Comparison of ENCODE assay signal across 26 cellular contexts in genomic region chr10:80437227-80437626, GRCh38.
"Had no signal": no experiment of that assay in that cellular context is flagged by ENCODE, and none has a peak within 500 bp of the region (broad histone marks: within the 10 kb centered on the region; RNA-seq: fewer than 3 reads in every experiment).

No MANE protein-coding gene starts in this region.

- H3K36me3 Mint-ChIP-seq: activated CD4-positive, alpha-beta memory T cell treated with anti-CD3 and anti-CD28 coated beads for 36 hours; activated naive CD4-positive, alpha-beta T cell treated with anti-CD3 and anti-CD28 coated beads, Interleukin-2, amount 10 ng/mL, durations not matched to agents 7 days and 5 days; activated naive CD8-positive, alpha-beta T cell treated with anti-CD3 and anti-CD28 coated beads, Interleukin-2, amount 10 ng/mL, durations not matched to agents 7 days and 5 days; memory B cell; natural killer cell; stimulated activated effector memory CD8-positive, alpha-beta T cell treated with anti-CD3 and anti-CD28 coated beads, Interleukin-12 subunit alpha, Interleukin-12 subunit beta, amount 100 ng/mL, for 72 hours had no signal

- H3K4me3 Mint-ChIP-seq: activated CD4-positive, alpha-beta memory T cell treated with anti-CD3 and anti-CD28 coated beads for 36 hours; activated CD4-positive, alpha-beta T cell treated with anti-CD3 and anti-CD28 coated beads, Interleukin-2, amount 10 ng/mL, durations not matched to agents 24 days and 14 days; activated naive CD4-positive, alpha-beta T cell treated with anti-CD3 and anti-CD28 coated beads, Interleukin-2, amount 10 ng/mL, durations not matched to agents 7 days and 5 days; activated naive CD8-positive, alpha-beta T cell treated with anti-CD3 and anti-CD28 coated beads, Interleukin-2, amount 10 ng/mL, durations not matched to agents 7 days and 5 days; brain; memory B cell; natural killer cell; stimulated activated effector memory CD8-positive, alpha-beta T cell treated with anti-CD3 and anti-CD28 coated beads, Interleukin-12 subunit alpha, Interleukin-12 subunit beta, amount 100 ng/mL, for 72 hours; stimulated activated naive CD8-positive, alpha-beta T cell treated with anti-CD3 and anti-CD28 coated beads, Interleukin-15, amount 100 ng/mL, for 72 hours; T-helper 1 cell treated with Interleukin-12 subunit alpha and Interleukin-12 subunit beta and Interleukin-4 antibody, amounts not matched to agents 30 μg/mL and 1 μg/mL, for 36 hours had no signal

- H3K27me3 Mint-ChIP-seq: activated CD4-positive, alpha-beta memory T cell treated with anti-CD3 and anti-CD28 coated beads for 36 hours; memory B cell; stimulated activated naive CD8-positive, alpha-beta T cell treated with anti-CD3 and anti-CD28 coated beads, Interleukin-15, amount 100 ng/mL, for 72 hours had no signal

- DNase-seq: activated CD4-positive, alpha-beta memory T cell treated with anti-CD3 and anti-CD28 coated beads for 36 hours; activated CD4-positive, alpha-beta T cell treated with anti-CD3 and anti-CD28 coated beads, Interleukin-2, amount 10 ng/mL, durations not matched to agents 24 days and 14 days; activated CD4-positive, CD25-positive, alpha-beta regulatory T cell treated with anti-CD3 and anti-CD28 coated beads, Interleukin-2, amount 50 U/mL, for 72 hours; activated CD8-positive, alpha-beta memory T cell treated with anti-CD3 and anti-CD28 coated beads, Interleukin-2, amount 50 U/mL, for 4 hours; activated gamma-delta T cell; activated naive CD4-positive, alpha-beta T cell treated with anti-CD3 and anti-CD28 coated beads, Interleukin-2, amount 10 ng/mL, durations not matched to agents 7 days and 5 days; activated naive CD8-positive, alpha-beta T cell treated with anti-CD3 and anti-CD28 coated beads, Interleukin-2, amount 10 ng/mL, durations not matched to agents 7 days and 5 days; activated T-cell treated with anti-CD3 and anti-CD28 coated beads, Interleukin-2, amount 50 U/mL, for 1 hour; dorsolateral prefrontal cortex; effector memory CD4-positive, alpha-beta T cell; foreskin keratinocyte; heart right ventricle; kidney; natural killer cell; posterior cingulate gyrus; sigmoid colon; small intestine; stimulated activated CD4-positive, alpha-beta T cell treated with anti-CD3 and anti-CD28 coated beads, Interleukin-4, amount 100 ng/mL, for 24 hours; stimulated activated naive CD8-positive, alpha-beta T cell treated with anti-CD3 and anti-CD28 coated beads, Interleukin-15, amount 100 ng/mL, for 72 hours; SW 1271; T-helper 9 cell; thyroid gland had no signal

- H3K27ac Mint-ChIP-seq: activated CD4-positive, alpha-beta memory T cell treated with anti-CD3 and anti-CD28 coated beads for 36 hours; activated naive CD4-positive, alpha-beta T cell treated with anti-CD3 and anti-CD28 coated beads, Interleukin-2, amount 10 ng/mL, durations not matched to agents 7 days and 5 days; activated naive CD8-positive, alpha-beta T cell treated with anti-CD3 and anti-CD28 coated beads, Interleukin-2, amount 10 ng/mL, durations not matched to agents 7 days and 5 days; memory B cell; natural killer cell; stimulated activated effector memory CD8-positive, alpha-beta T cell treated with anti-CD3 and anti-CD28 coated beads, Interleukin-12 subunit alpha, Interleukin-12 subunit beta, amount 100 ng/mL, for 72 hours; stimulated activated naive CD8-positive, alpha-beta T cell treated with anti-CD3 and anti-CD28 coated beads, Interleukin-15, amount 100 ng/mL, for 72 hours; T-helper 1 cell treated with Interleukin-12 subunit alpha and Interleukin-12 subunit beta and Interleukin-4 antibody, amounts not matched to agents 30 μg/mL and 1 μg/mL, for 36 hours had no signal

- ATAC-seq: foreskin keratinocyte; heart right ventricle; natural killer cell; stimulated activated effector memory CD8-positive, alpha-beta T cell treated with anti-CD3 and anti-CD28 coated beads, Interleukin-12 subunit alpha, Interleukin-12 subunit beta, amount 100 ng/mL, for 72 hours; stimulated activated naive CD8-positive, alpha-beta T cell treated with anti-CD3 and anti-CD28 coated beads, Interleukin-15, amount 100 ng/mL, for 72 hours had no signal

- H3K9me3 Mint-ChIP-seq: activated CD4-positive, alpha-beta memory T cell treated with anti-CD3 and anti-CD28 coated beads for 36 hours; activated CD4-positive, alpha-beta T cell treated with anti-CD3 and anti-CD28 coated beads, Interleukin-2, amount 10 ng/mL, durations not matched to agents 24 days and 14 days; activated naive CD4-positive, alpha-beta T cell treated with anti-CD3 and anti-CD28 coated beads, Interleukin-2, amount 10 ng/mL, durations not matched to agents 7 days and 5 days; activated naive CD8-positive, alpha-beta T cell treated with anti-CD3 and anti-CD28 coated beads, Interleukin-2, amount 10 ng/mL, durations not matched to agents 7 days and 5 days; brain; memory B cell; natural killer cell; stimulated activated effector memory CD8-positive, alpha-beta T cell treated with anti-CD3 and anti-CD28 coated beads, Interleukin-12 subunit alpha, Interleukin-12 subunit beta, amount 100 ng/mL, for 72 hours; stimulated activated naive CD8-positive, alpha-beta T cell treated with anti-CD3 and anti-CD28 coated beads, Interleukin-15, amount 100 ng/mL, for 72 hours; T-helper 1 cell treated with Interleukin-12 subunit alpha and Interleukin-12 subunit beta and Interleukin-4 antibody, amounts not matched to agents 30 μg/mL and 1 μg/mL, for 36 hours had no signal

- H3K4me1 Mint-ChIP-seq: activated CD4-positive, alpha-beta T cell treated with anti-CD3 and anti-CD28 coated beads, Interleukin-2, amount 10 ng/mL, durations not matched to agents 24 days and 14 days; activated naive CD4-positive, alpha-beta T cell treated with anti-CD3 and anti-CD28 coated beads, Interleukin-2, amount 10 ng/mL, durations not matched to agents 7 days and 5 days; brain; memory B cell; natural killer cell; stimulated activated effector memory CD8-positive, alpha-beta T cell treated with anti-CD3 and anti-CD28 coated beads, Interleukin-12 subunit alpha, Interleukin-12 subunit beta, amount 100 ng/mL, for 72 hours; stimulated activated naive CD8-positive, alpha-beta T cell treated with anti-CD3 and anti-CD28 coated beads, Interleukin-15, amount 100 ng/mL, for 72 hours had no signal
